In genomic region chr2:219279916-219280516, GRCh38 we compare ENCODE assay signal across 8 cellular contexts. TPM values are rescaled to one million over a fixed set of nuclear protein-coding genes. Genes with fewer than 3 reads are reported as not detected.
DNase-seq lines count a peak whose midpoint lies in the region; ATAC-seq and TF ChIP-seq lines count a peak whose summit lies in the region.

No MANE protein-coding gene starts in this region.

- peak overlapping the region; percentile 95 for H3K27ac Mint-ChIP-seq in activated CD4-positive, alpha-beta T cell treated with anti-CD3 and anti-CD28 coated beads for 36 hours

- H3K27me3 Mint-ChIP-seq in activated CD4-positive, alpha-beta T cell treated with anti-CD3 and anti-CD28 coated beads for 36 hours, result no peaks in the 10 kb centered on the region

- H3K9me3 Mint-ChIP-seq in activated CD4-positive, alpha-beta T cell treated with anti-CD3 and anti-CD28 coated beads for 36 hours (ENCODE audit: low read depth), result no peaks in the 10 kb centered on the region

- H3K9ac ChIP-seq in adipocyte (ENCODE audit: low read length), result peak overlapping the region; percentile 92

- DNase-seq in activated CD4-positive, alpha-beta T cell treated with anti-CD3 and anti-CD28 coated beads for 36 hours, result no peak
- no peak for DNase-seq in activated CD4-positive, alpha-beta T cell treated with anti-CD3 and anti-CD28 coated beads, Interleukin-2, amount 50 U/mL, for 4 hours
- no peak for DNase-seq in adipocyte (ENCODE audit: low read depth)
- DNase-seq in left lung, result no peak
- no peak for DNase-seq in testis
- DNase-seq in DMS153 treated with DMSO at 0.1 percent for 48 hours (lab: John Stamatoyannopoulos, UW; ENCODE audit: unreplicated experiment), result no peak
- DNase-seq in NOMO-1 treated with dmso at 0.1 percent for 144 hours (lab: John Stamatoyannopoulos, UW; ENCODE audit: unreplicated experiment), result no peak

- intact Hi-C loops in activated CD4-positive, alpha-beta T cell treated with anti-CD3 and anti-CD28 coated beads for 36 hours (cut with DNase I, micrococcal nuclease), result loop anchor here (1.0 to 5.0 kb wide), 19 partner anchors 14 to 993 kb away; partner anchors contain the start of genes ABCB6 (in 2 of the 2), ANKZF1 (in 2 of the 2), ATG9A (in 2 of the 2) and TUBA4A (in 2 of the 2)
- intact Hi-C loops in left lung (cut with DNase I), result no loop called here
- intact Hi-C loops in testis (cut with DNase I; ENCODE audit: low total_unique reads), result no loop called here

- TF ChIP-seq POLR2A in testis (IDR thresholded peaks at IDR 0.05), result no peak

- peak overlapping the region; percentile 96 for H3K4me3 Mint-ChIP-seq in activated CD4-positive, alpha-beta T cell treated with anti-CD3 and anti-CD28 coated beads for 36 hours

- no peaks in the 10 kb centered on the region for H3K27me3 ChIP-seq in adipocyte (replicated peaks; ENCODE audit: control insufficient read depth, insufficient read depth, low read length)
- no peaks in the 10 kb centered on the region for H3K27me3 ChIP-seq in left lung
- no peaks in the 10 kb centered on the region for H3K27me3 ChIP-seq in testis

- H3K4me1 ChIP-seq in adipocyte (ENCODE audit: control insufficient read depth, insufficient read depth, low read length) (peaks cover 22% of the 10 kb centered on the region), left lung (peaks cover 15 to 39% of the 10 kb centered on the region in 2 donors), testis (peaks cover 24% of the 10 kb centered on the region)

- CTCF ChIA-PET in activated CD4-positive, alpha-beta T cell treated with anti-CD3 and anti-CD28 coated beads for 36 hours (lab: Charles Lee), result interaction anchor here (0.9 to 15.5 kb wide), 5 partner anchors 15 to 120 kb away, joined by 3 to 257 read pairs (median 27); partner anchors contain the start of genes TUBA4A and TUBA4B

- POLR2A ChIA-PET in activated CD4-positive, alpha-beta T cell treated with anti-CD3 and anti-CD28 coated beads for 36 hours (lab: Charles Lee), result interaction anchor here (1.6 to 2.6 kb wide), 3 partner anchors 26 to 50 kb away, joined by 8 to 33 read pairs (median 8); partner anchors contain the start of genes ANKZF1, ATG9A, TUBA4A and TUBA4B

- ATAC-seq in activated CD4-positive, alpha-beta T cell treated with anti-CD3 and anti-CD28 coated beads for 36 hours, result no peak
- ATAC-seq in left lung (no peak), HG02759 (IDR thresholded peaks at IDR 0.05; ENCODE audit: unreplicated experiment) (no peak)

- H3K4me1 Mint-ChIP-seq in activated CD4-positive, alpha-beta T cell treated with anti-CD3 and anti-CD28 coated beads for 36 hours, result peaks cover 37% of the 10 kb centered on the region

- TF ChIP-seq CTCF in left lung (IDR thresholded peaks at IDR 0.05), result no peak
- no peak for TF ChIP-seq CTCF in testis (IDR thresholded peaks at IDR 0.05)

- 34 to 37% methylated on average over 11 to 12 of the region's 12 CpGs for WGBS in testis, 2 donors

- H3K4me3 ChIP-seq in adipocyte (ENCODE audit: low read length) (peak overlapping the region; percentile 92), left lung (peak overlapping the region; percentile 78 to 85), testis (peak overlapping the region; percentile 87 to 91)

- peaks cover 43% of the 10 kb centered on the region for H3K36me3 ChIP-seq in adipocyte (ENCODE audit: control insufficient read depth, insufficient read depth, low read length, severe bottlenecking)
- H3K36me3 ChIP-seq in left lung, result peaks cover 0 to 42% of the 10 kb centered on the region in 2 donors
- H3K36me3 ChIP-seq in testis (ENCODE audit: low read depth, missing control alignments), result no peaks in the 10 kb centered on the region

- peak overlapping the region; percentile 99 for H3K27ac ChIP-seq in left lung
- peak overlapping the region; percentile 99 to 100 for H3K27ac ChIP-seq in testis

- H3K36me3 Mint-ChIP-seq in activated CD4-positive, alpha-beta T cell treated with anti-CD3 and anti-CD28 coated beads for 36 hours (ENCODE audit: low read depth), result peaks cover 10% of the 10 kb centered on the region

- H3K9me3 ChIP-seq in adipocyte (ENCODE audit: control insufficient read depth, low read length) (no peaks in the 10 kb centered on the region), left lung (no peaks in the 10 kb centered on the region), testis (no peaks in the 10 kb centered on the region)

RNA-seq across cellular contexts. Expression of gene DNAJB2, which starts 0.8 kb away (rescaled TPM):
- total RNA-seq in activated CD4-positive, alpha-beta T cell treated with anti-CD3 and anti-CD28 coated beads for 36 hours, result 10 to 100 TPM; 51.8 to 62.8 TPM
- 10 to 100 TPM; 54.2 to 97.4 TPM for total RNA-seq in left lung
- total RNA-seq in testis, result 100 to 1,000 TPM; 139 to 149 TPM
- polyA plus RNA-seq in testis (ENCODE audit: insufficient read depth, low read depth, low replicate concordance), result 152 TPM

RNA-seq across cellular contexts. Expression of gene TUBA4A, which starts 26.3 kb away (rescaled TPM):
- total RNA-seq in activated CD4-positive, alpha-beta T cell treated with anti-CD3 and anti-CD28 coated beads for 36 hours, result 100 to 1,000 TPM; 210 to 369 TPM
- total RNA-seq in left lung (10 to 100 TPM; 65.0 to 84.0 TPM), testis (10 to 100 TPM; 27.0 to 47.6 TPM)
- 90.0 TPM for polyA plus RNA-seq in testis (ENCODE audit: insufficient read depth, low read depth, low replicate concordance)

RNA-seq across cellular contexts. Expression of gene TUBA4B, which starts 27.0 kb away (rescaled TPM):
- not detected for total RNA-seq in activated CD4-positive, alpha-beta T cell treated with anti-CD3 and anti-CD28 coated beads for 36 hours
- total RNA-seq in left lung (1 to 10 TPM in 1 of 2 donors, not detected in 1; 3.0 TPM), testis (under 1 TPM in 1 of 2 donors, not detected in 1; 0.25 TPM)
- polyA plus RNA-seq in testis (ENCODE audit: insufficient read depth, low read depth, low replicate concordance), result 1.6 TPM

RNA-seq across cellular contexts. Expression of gene PTPRN, which starts 29.2 kb away (rescaled TPM):
- total RNA-seq in activated CD4-positive, alpha-beta T cell treated with anti-CD3 and anti-CD28 coated beads for 36 hours, result under 1 TPM; 0.30 to 0.43 TPM
- total RNA-seq in left lung (1 to 10 TPM in 1 of 2 donors, not detected in 1; 1.4 TPM), testis (1 to 10 TPM; 3.5 to 6.0 TPM)
- polyA plus RNA-seq in testis (ENCODE audit: insufficient read depth, low read depth, low replicate concordance), result 1.7 TPM

RNA-seq across cellular contexts. Expression of gene STK16, which starts 34.7 kb away (rescaled TPM):
- 10 to 100 TPM; 34.3 to 35.4 TPM for total RNA-seq in activated CD4-positive, alpha-beta T cell treated with anti-CD3 and anti-CD28 coated beads for 36 hours
- total RNA-seq in left lung (10 to 100 TPM; 23.9 to 26.3 TPM), testis (10 to 100 TPM; 29.1 to 32.6 TPM)
- polyA plus RNA-seq in testis (ENCODE audit: insufficient read depth, low read depth, low replicate concordance), result 63.0 TPM

Comparison
In these comparisons a context has a peak if more than half of its experiments do, and no peak if none do; other contexts are left out.
1. intact Hi-C loops: an anchor here in activated CD4-positive, alpha-beta T cell treated with anti-CD3 and anti-CD28 coated beads for 36 hours (1.0 to 5.0 kb wide); none called in left lung and testis.